ENCODE assay signal across 6 cellular contexts in genomic region chr4:100906973-100907372, GRCh38.
"Had no signal": no experiment of that assay in that cellular context is flagged by ENCODE, and none has a peak within 500 bp of the region (broad histone marks: within the 10 kb centered on the region; RNA-seq: fewer than 3 reads in every experiment).

No MANE protein-coding gene starts in this region.

- ATAC-seq: K562 had no signal

- H3K27ac ChIP-seq: HL-60 had no signal

- DNase-seq: GOT3, H7, KG1 had no signal

- H3K4me1 ChIP-seq: HAP-1 had no signal

- H3K36me3 ChIP-seq: HAP-1 had no signal

- FAIRE-seq: K562 had no signal

- H3K4me3 ChIP-seq: HAP-1, K562 had no signal
